Comparison of ENCODE assay signal across 18 cellular contexts in the genomic region with DNA sequence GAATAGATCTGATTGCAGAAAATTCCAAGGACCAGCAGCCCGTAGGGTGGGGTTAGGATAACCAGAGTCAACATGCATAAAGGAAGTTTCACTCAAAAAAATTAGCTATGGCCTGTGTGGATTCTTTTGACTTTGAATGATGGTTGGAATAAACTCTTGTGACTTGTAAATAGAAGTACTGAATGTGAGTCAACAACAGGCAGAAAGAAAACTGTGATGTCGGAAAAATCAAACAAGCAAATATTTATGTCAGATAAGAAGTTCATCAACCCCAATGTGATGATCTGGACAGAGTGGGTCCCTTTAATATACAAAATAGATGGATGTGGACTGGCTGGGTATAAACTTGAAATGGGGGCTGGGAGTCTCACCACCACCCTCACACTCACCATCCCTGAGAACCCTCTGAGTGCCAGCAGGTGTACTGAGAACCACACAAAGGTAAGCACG.
A peak's percentile ranks its signal among the peaks of the same experiment; 100 is the strongest.
DNase-seq lines count a peak whose midpoint lies in the region; ATAC-seq, FAIRE-seq and TF ChIP-seq lines count a peak whose summit lies in the region.
"Had no signal": no experiment of that assay in that cellular context is flagged by ENCODE, and none has a peak within 500 bp of the region (broad histone marks: within the 10 kb centered on the region; RNA-seq: fewer than 3 reads in every experiment).

No MANE protein-coding gene starts in this region.

- DNase-seq in Calu3 (no peak), hepatocyte (ENCODE audit: low spot score) (no peak), trophoblast cell (peak; percentile 51 to 75), T-helper 17 cell (no peak), RCC 7860 (ENCODE audit: low spot score) (no peak), NCI-H82 (lab: John Stamatoyannopoulos, UW) (no peak)
- DNase-seq: AML-193; CD4-positive, alpha-beta memory T cell; DMS79 treated with DMSO at 0.1 percent for 48 hours; GM23248 had no signal

- no peak overlapping the region for H2AFZ ChIP-seq in hepatocyte
- H2AFZ ChIP-seq in trophoblast cell (ENCODE audit: insufficient read depth, low read length, poor library complexity), result no peak overlapping the region
- H2AFZ ChIP-seq: GM23248 had no signal

- intact Hi-C loops in Calu3 (cut with micrococcal nuclease; ENCODE audit: unreplicated experiment), result no loop called here

- no peak overlapping the region for H2BK120ac ChIP-seq in trophoblast cell (ENCODE audit: insufficient read depth, low read length, poor library complexity)

- H3K4me2 ChIP-seq in hepatocyte (no peak overlapping the region), trophoblast cell (ENCODE audit: low read length) (no peak overlapping the region)
- H3K4me2 ChIP-seq: A549, BLaER1 had no signal

- H3K4me3 Mint-ChIP-seq in Calu3 (ENCODE audit: low read depth, unreplicated experiment) (no peak overlapping the region), T-helper 17 cell (no peak overlapping the region)
- H3K4me3 Mint-ChIP-seq: CD14-positive monocyte; CD4-positive, alpha-beta memory T cell had no signal

- no TSS peak for BruUV-seq in Calu3 (replicated peaks; lab: Mats Ljungman, UMichigan)

- H2BK12ac ChIP-seq in trophoblast cell (ENCODE audit: low read length), result no peak overlapping the region

- H3K4ac ChIP-seq in trophoblast cell (ENCODE audit: low read depth, low read length), result no peak overlapping the region

- no peaks in the 10 kb centered on the region for H3K79me1 ChIP-seq in trophoblast cell (ENCODE audit: low read length)

- H3K4me1 Mint-ChIP-seq in Calu3 (ENCODE audit: low read depth, unreplicated experiment) (peaks cover 31% of the 10 kb centered on the region), T-helper 17 cell (no peaks in the 10 kb centered on the region)
- H3K4me1 Mint-ChIP-seq: CD14-positive monocyte; CD4-positive, alpha-beta memory T cell had no signal

- no peak overlapping the region for H3K14ac ChIP-seq in trophoblast cell (ENCODE audit: low read length)

- H3K27me3 Mint-ChIP-seq in Calu3 (ENCODE audit: unreplicated experiment) (no peaks in the 10 kb centered on the region), T-helper 17 cell (peaks cover 42% of the 10 kb centered on the region)

- no peak overlapping the region for H4K8ac ChIP-seq in trophoblast cell (ENCODE audit: low read depth, low read length)

- no peak overlapping the region for H4K91ac ChIP-seq in trophoblast cell (ENCODE audit: low read depth, low read length)

- H3K36me3 ChIP-seq in hepatocyte (replicated peaks; ENCODE audit: insufficient read depth, low read depth), result no peaks in the 10 kb centered on the region
- H3K36me3 ChIP-seq in liver (ENCODE audit: control insufficient read depth in 4 of 4, insufficient read depth in 3 of 4, low read depth in 1 of 4, low read length in 3 of 4), result no peaks in the 10 kb centered on the region
- H3K36me3 ChIP-seq in trophoblast cell (ENCODE audit: control insufficient read depth in 1 of 2, insufficient read depth in 2 of 2, low read length in 2 of 2), result no peaks in the 10 kb centered on the region
- H3K36me3 ChIP-seq: BLaER1, HAP-1 had no signal

- H2BK5ac ChIP-seq in trophoblast cell (ENCODE audit: low read depth, low read length, poor library complexity), result no peak overlapping the region

- H4K20me1 ChIP-seq in hepatocyte (ENCODE audit: insufficient read depth, poor library complexity, severe bottlenecking), result no peaks in the 10 kb centered on the region
- H4K20me1 ChIP-seq: BLaER1 had no signal

- TF ChIP-seq CTCF in Calu3 (IDR thresholded peaks at IDR 0.05; ENCODE audit: unreplicated experiment) (no peak), hepatocyte (IDR thresholded peaks at IDR 0.05; ENCODE audit: poor library complexity) (no peak), liver (IDR thresholded peaks at IDR 0.05; ENCODE audit: low read depth, low read length, missing input control) (no peak)

- 81% methylated on average over 3 of the region's 3 CpGs for WGBS in hepatocyte (ENCODE audit: low lambda C conversion rate, missing lambda C conversion rate)
- WGBS in liver, result 39% methylated on average over 3 of the region's 3 CpGs
- WGBS in trophoblast cell (ENCODE audit: extremely low coverage, insufficient coverage, insufficient read length), result no CpG with 5 or more reads among the region's 3 CpGs

- no peak overlapping the region for H4K12ac ChIP-seq in trophoblast cell (ENCODE audit: low read depth, low read length)

- peak in 1 of 2 donors; percentile 44 for TF ChIP-seq RAD21 in liver (IDR thresholded peaks at IDR 0.05)

- H3K9ac ChIP-seq in liver (ENCODE audit: low read depth in 1 of 2, low read length in 2 of 2), result peak overlapping the region in 1 of 2 donors; percentile 40
- no peak overlapping the region for H3K9ac ChIP-seq in trophoblast cell (ENCODE audit: low read length)
- H3K9ac ChIP-seq: BLaER1, GM23248 had no signal

- no peaks in the 10 kb centered on the region for H3K27me3 ChIP-seq in hepatocyte
- no peaks in the 10 kb centered on the region for H3K27me3 ChIP-seq in liver (ENCODE audit: control insufficient read depth in 4 of 4, insufficient read depth in 4 of 4, low read length in 3 of 4)
- H3K27me3 ChIP-seq in trophoblast cell (ENCODE audit: insufficient read depth, low read length), result no peaks in the 10 kb centered on the region
- H3K27me3 ChIP-seq: BLaER1 had no signal

- H3K9me3 ChIP-seq in hepatocyte (ENCODE audit: low read depth) (no peaks in the 10 kb centered on the region), liver (ENCODE audit: control insufficient read depth in 4 of 4, low read length in 3 of 4) (no peaks in the 10 kb centered on the region), trophoblast cell (ENCODE audit: insufficient read depth, low read depth, low read length) (peaks cover 2% of the 10 kb centered on the region), T-helper 17 cell (ENCODE audit: control insufficient read depth, low read length, poor library complexity, severe bottlenecking) (no peaks in the 10 kb centered on the region)
- H3K9me3 ChIP-seq: A549, BLaER1, HAP-1 had no signal

- H3K4me3 ChIP-seq in hepatocyte (no peak overlapping the region), liver (ENCODE audit: low read depth in 1 of 3, low read length in 3 of 3) (no peak overlapping the region), trophoblast cell (ENCODE audit: low read depth, low read length) (no peak overlapping the region)
- H3K4me3 ChIP-seq: A549, BLaER1, GM23248, HAP-1 had no signal

- H3K79me2 ChIP-seq in hepatocyte (no peaks in the 10 kb centered on the region), trophoblast cell (ENCODE audit: control insufficient read depth, insufficient read depth, low read length, poor library complexity) (no peaks in the 10 kb centered on the region)

- peaks cover 12% of the 10 kb centered on the region for H3K36me3 Mint-ChIP-seq in Calu3 (ENCODE audit: insufficient read depth, unreplicated experiment)
- no peaks in the 10 kb centered on the region for H3K36me3 Mint-ChIP-seq in T-helper 17 cell (ENCODE audit: low read depth)
- H3K36me3 Mint-ChIP-seq: CD14-positive monocyte; CD4-positive, alpha-beta memory T cell had no signal

- no peak for FAIRE-seq in RCC 7860 (lab: Jason Lieb, UNC)
- FAIRE-seq: A549, GM19239 had no signal

- CTCF ChIA-PET in Calu3 (lab: Charles Lee), result interaction anchor here (1.4 kb wide), 1 partner anchor 18 kb away, joined by 3 read pairs; no protein-coding TSS in a partner anchor

- no peak overlapping the region for H2AK5ac ChIP-seq in trophoblast cell (ENCODE audit: low read length)

- no peak for ATAC-seq in GM18519 (IDR thresholded peaks at IDR 0.05; ENCODE audit: low FRiP score, unreplicated experiment)
- no peak for ATAC-seq in T-helper 17 cell
- ATAC-seq: A549 had no signal

- no peak overlapping the region for H3K18ac ChIP-seq in trophoblast cell (ENCODE audit: low read length)

- H3K27ac Mint-ChIP-seq in Calu3 (ENCODE audit: unreplicated experiment) (peak overlapping the region; percentile 18), T-helper 17 cell (no peak overlapping the region)
- H3K27ac Mint-ChIP-seq: CD4-positive, alpha-beta memory T cell had no signal

- H3K4me1 ChIP-seq in hepatocyte (ENCODE audit: insufficient read depth) (no peaks in the 10 kb centered on the region), liver (ENCODE audit: control insufficient read depth in 4 of 4, insufficient read depth in 4 of 4, low read length in 3 of 4) (peaks cover 0 to 26% (median 20%) of the 10 kb centered on the region in 4 donors), trophoblast cell (ENCODE audit: control insufficient read depth in 1 of 2, insufficient read depth in 2 of 2, low read length in 2 of 2) (no peaks in the 10 kb centered on the region)
- H3K4me1 ChIP-seq: A549, BLaER1, HAP-1 had no signal

- H3K23ac ChIP-seq in trophoblast cell (ENCODE audit: low read length), result no peak overlapping the region

- H3K9me3 Mint-ChIP-seq in Calu3 (ENCODE audit: low read depth, unreplicated experiment), result no peaks in the 10 kb centered on the region
- H3K9me3 Mint-ChIP-seq: CD4-positive, alpha-beta memory T cell had no signal

- H3K27ac ChIP-seq in hepatocyte (peak overlapping the region; percentile 38), liver (ENCODE audit: low read depth in 1 of 2, low read length in 2 of 2) (peak overlapping the region; percentile 86 to 88), trophoblast cell (ENCODE audit: low read depth, low read length) (no peak overlapping the region)
- H3K27ac ChIP-seq: 22Rv1, A549, BLaER1, GM23248 had no signal

- H3K9me2 ChIP-seq in hepatocyte (replicated peaks; ENCODE audit: insufficient read depth), result no peaks in the 10 kb centered on the region

TF ChIP-seq in liver, 16 proteins besides CTCF, POLR2A, EP300 and RAD21 (continues in another document):
- TF ChIP-seq YY1 (IDR thresholded peaks at IDR 0.05) (no peak), TAF1 (conservative IDR thresholded peaks at IDR 0.05) (no peak), HNF4G (IDR thresholded peaks at IDR 0.05) (peak; percentile 51), SP1 (IDR thresholded peaks at IDR 0.05) (peak; percentile 80), RXRA (IDR thresholded peaks at IDR 0.05) (peak; percentile 85 to 98), FOXA2 (IDR thresholded peaks at IDR 0.05) (peak; percentile 75), GABPA (IDR thresholded peaks at IDR 0.05 in 1 of 2, conservative IDR thresholded peaks at IDR 0.05 in 1 of 2) (no peak), NR2F2 (IDR thresholded peaks at IDR 0.05) (no peak), EGR1 (IDR thresholded peaks at IDR 0.05; ENCODE audit: low read depth in 2 of 2) (peak in 1 of 2 donors; percentile 37)
- TF ChIP-seq, protein P1, sequence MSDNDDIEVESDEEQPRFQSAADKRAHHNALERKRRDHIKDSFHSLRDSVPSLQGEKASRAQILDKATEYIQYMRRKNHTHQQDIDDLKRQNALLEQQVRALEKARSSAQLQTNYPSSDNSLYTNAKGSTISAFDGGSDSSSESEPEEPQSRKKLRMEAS (IDR thresholded peaks at IDR 0.05), result peak; percentile 38
- TF ChIP-seq, protein P2, sequence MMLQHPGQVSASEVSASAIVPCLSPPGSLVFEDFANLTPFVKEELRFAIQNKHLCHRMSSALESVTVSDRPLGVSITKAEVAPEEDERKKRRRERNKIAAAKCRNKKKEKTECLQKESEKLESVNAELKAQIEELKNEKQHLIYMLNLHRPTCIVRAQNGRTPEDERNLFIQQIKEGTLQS (IDR thresholded peaks at IDR 0.05), result peak; percentile 56

Comparison
In these comparisons a context has a peak if more than half of its experiments do, and no peak if none do; other contexts are left out.
1. DNase-seq: peak in trophoblast cell (2 of 2); none in Calu3 (single experiment), hepatocyte (single experiment), T-helper 17 cell (0 of 3), RCC 7860 (single experiment) and NCI-H82 (single experiment).